8 cellular contexts compared by ENCODE assay signal in genomic region chr1:145960468-145961108, GRCh38. TPM values are rescaled to one million over a fixed set of nuclear protein-coding genes. Genes with fewer than 3 reads are reported as not detected.
DNase-seq lines count a peak whose midpoint lies in the region; ATAC-seq and TF ChIP-seq lines count a peak whose summit lies in the region.

No MANE protein-coding gene starts in this region.

- H3K27ac ChIP-seq in mammary epithelial cell (ENCODE audit: insufficient read depth, low read depth, low read length) = no peak overlapping the region
- H3K27ac ChIP-seq in gastrocnemius medialis = peak overlapping the region; percentile 88 to 99 (median 96)
- no peak overlapping the region for H3K27ac ChIP-seq in foreskin keratinocyte

- H3K27me3 Mint-ChIP-seq in Calu3 (ENCODE audit: unreplicated experiment) (peaks cover 79% of the 10 kb centered on the region), T-helper 17 cell (no peaks in the 10 kb centered on the region)

- peaks cover 58% of the 10 kb centered on the region for H3K4me1 ChIP-seq in mammary epithelial cell (ENCODE audit: insufficient read depth, low read length)
- peaks cover 53 to 56% of the 10 kb centered on the region in 2 donors for H3K4me1 ChIP-seq in gastrocnemius medialis
- peaks cover 15% of the 10 kb centered on the region for H3K4me1 ChIP-seq in foreskin keratinocyte

- BruUV-seq in Calu3 (replicated peaks; lab: Mats Ljungman, UMichigan) = no TSS peak
- no TSS peak for BruUV-seq in mammary epithelial cell (replicated peaks; lab: Mats Ljungman, UMichigan)

- ATAC-seq in T-helper 17 cell = no peak
- peak; percentile 11 to 14 for ATAC-seq in gastrocnemius medialis
- no peak for ATAC-seq in HG03460 (IDR thresholded peaks at IDR 0.05; ENCODE audit: unreplicated experiment)
- no peak for ATAC-seq in foreskin keratinocyte

- peak overlapping the region; percentile 87 for H3K4me2 ChIP-seq in mammary epithelial cell (ENCODE audit: insufficient read depth, low read depth, low read length)

- in situ Hi-C loops in mammary epithelial cell (cut with MboI; ENCODE audit: low sequenced_read_pairs in 2 of 2) = loop anchor here in 1 of 2 donors (10.0 kb wide), 1 partner anchor 96 kb away; no protein-coding TSS in a partner anchor
- in situ Hi-C loops in gastrocnemius medialis (cut with MboI; ENCODE audit: low sequenced_read_pairs in 4 of 4) = no loop called here

- no peaks in the 10 kb centered on the region for H3K36me3 ChIP-seq in mammary epithelial cell (ENCODE audit: insufficient read depth, low read length)
- H3K36me3 ChIP-seq in gastrocnemius medialis = no peaks in the 10 kb centered on the region

- H3K36me3 Mint-ChIP-seq in Calu3 (ENCODE audit: insufficient read depth, unreplicated experiment) (peaks cover 41% of the 10 kb centered on the region), T-helper 17 cell (ENCODE audit: low read depth) (peaks cover 4% of the 10 kb centered on the region)

- no peak for TF ChIP-seq CTCF in Calu3 (IDR thresholded peaks at IDR 0.05; ENCODE audit: unreplicated experiment)
- no peak for TF ChIP-seq CTCF in mammary epithelial cell (conservative IDR thresholded peaks at IDR 0.05 in 1 of 2, IDR thresholded peaks at IDR 0.05 in 1 of 2; ENCODE audit: extremely low read depth in 1 of 2, insufficient read depth in 1 of 2, low read depth in 1 of 2, low read length in 2 of 2)
- TF ChIP-seq CTCF in gastrocnemius medialis (IDR thresholded peaks at IDR 0.05 in 4 of 5, conservative IDR thresholded peaks at IDR 0.05 in 1 of 5) = peak in 3 of 5 experiments; percentile 12 to 45 (median 43)
- TF ChIP-seq CTCF in foreskin keratinocyte (conservative IDR thresholded peaks at IDR 0.05) = no peak

- dilution Hi-C loops in mammary epithelial cell (cut with HindIII; ENCODE audit: low sequenced_read_pairs) = loop anchor here (5.0 kb wide), 2 partner anchors 62 to 83 kb away; partner anchors contain the start of gene HJV

- H3K27ac Mint-ChIP-seq in Calu3 (ENCODE audit: unreplicated experiment) = no peak overlapping the region
- peak overlapping the region; percentile 90 for H3K27ac Mint-ChIP-seq in T-helper 17 cell

- no peak overlapping the region for H3K9ac ChIP-seq in mammary epithelial cell (ENCODE audit: insufficient read depth, low read length)

- no peaks in the 10 kb centered on the region for H3K9me3 Mint-ChIP-seq in Calu3 (ENCODE audit: low read depth, unreplicated experiment)

- DNase-seq in Calu3 (peak; percentile 63), LHCN-M2 (ENCODE audit: low read depth) (peak; percentile 56), T-helper 17 cell (peak in 2 of 3 donors; percentile 55 to 57), mammary epithelial cell (peak; percentile 20), iPS-NIHi11 (ENCODE audit: low spot score) (peak; percentile 82), gastrocnemius medialis (peak; percentile 65 to 80), foreskin keratinocyte (no peak)

- H3K4me3 Mint-ChIP-seq in Calu3 (ENCODE audit: low read depth, unreplicated experiment) (peak overlapping the region; percentile 75), T-helper 17 cell (peak overlapping the region; percentile 98)

- peaks cover 68% of the 10 kb centered on the region for H3K4me1 Mint-ChIP-seq in Calu3 (ENCODE audit: low read depth, unreplicated experiment)
- H3K4me1 Mint-ChIP-seq in T-helper 17 cell = peaks cover 66% of the 10 kb centered on the region

- TF ChIP-seq POLR2A in gastrocnemius medialis (IDR thresholded peaks at IDR 0.05) = peak; percentile 82 to 90

- no peaks in the 10 kb centered on the region for H4K20me1 ChIP-seq in mammary epithelial cell (ENCODE audit: insufficient read depth, low read length)

- H3K27me3 ChIP-seq in mammary epithelial cell (ENCODE audit: insufficient read depth, low read length) (no peaks in the 10 kb centered on the region), gastrocnemius medialis (no peaks in the 10 kb centered on the region), foreskin keratinocyte (no peaks in the 10 kb centered on the region)

- CTCF ChIA-PET in Calu3 (lab: Charles Lee) (no interaction called here), mammary epithelial cell (lab: Charles Lee; ENCODE audit: low non-redundant PET) (no interaction called here)

- intact Hi-C loops in Calu3 (cut with micrococcal nuclease; ENCODE audit: unreplicated experiment) (no loop called here), mammary epithelial cell (cut with micrococcal nuclease) (loop anchor here (5.0 kb wide), 1 partner anchor 113 kb away; the partner anchor contains the start of gene NUDT17), gastrocnemius medialis (cut with DNase I; ENCODE audit: low total_unique reads) (no loop called here)

- H3K79me2 ChIP-seq in mammary epithelial cell (ENCODE audit: insufficient read depth, low read length) = peaks cover 20% of the 10 kb centered on the region

- peak overlapping the region; percentile 82 for H2AFZ ChIP-seq in mammary epithelial cell (ENCODE audit: low read depth, low read length)

- 32% methylated on average over 6 of the region's 44 CpGs for WGBS in mammary epithelial cell (ENCODE audit: low coverage, missing lambda C conversion rate)

- H3K9me3 ChIP-seq in T-helper 17 cell (ENCODE audit: control insufficient read depth, low read length, poor library complexity, severe bottlenecking) (no peaks in the 10 kb centered on the region), mammary epithelial cell (replicated peaks; ENCODE audit: insufficient read depth, low read length) (no peaks in the 10 kb centered on the region), gastrocnemius medialis (no peaks in the 10 kb centered on the region)

- H3K4me3 ChIP-seq in mammary epithelial cell (replicated peaks in 1 of 3; ENCODE audit: insufficient read depth in 1 of 3, low read depth in 2 of 3, low read length in 3 of 3) (peak overlapping the region; percentile 19 to 41 (median 34)), gastrocnemius medialis (peak overlapping the region; percentile 69 to 82 (median 73))

RNA-seq across cellular contexts. Expression of gene LIX1L, which starts 2.8 kb away (rescaled TPM):
- total RNA-seq in Calu3 (2022) (6.3 and 7.2 TPM in 2 replicates), LHCN-M2 (2014; rRNA removed) (35.0 and 37.4 TPM in 2 replicates), T-helper 17 cell (10 to 100 TPM; 36.6 to 44.1 TPM), mammary epithelial cell (10 to 100 TPM; 16.0 TPM), gastrocnemius medialis (100 to 1,000 TPM in 1 of 4 donors, 10 to 100 TPM in 3; 37.1 to 108 (median 75.4) TPM), foreskin keratinocyte (18.8 and 21.7 TPM in 2 replicates)
- polyA plus RNA-seq in LHCN-M2 (2012) = 20.8 TPM
- polyA plus RNA-seq in mammary epithelial cell (22.8 TPM), foreskin keratinocyte (11.7 TPM in 2 replicates)
- 27.2 TPM for polyA minus RNA-seq in mammary epithelial cell

RNA-seq across cellular contexts. Expression of gene ANKRD34A, which starts 3.8 kb away (rescaled TPM):
- total RNA-seq in Calu3 (2022) (0.19 and 0.27 TPM in 2 replicates), LHCN-M2 (2014; rRNA removed) (2.9 and 3.1 TPM in 2 replicates), T-helper 17 cell (1 to 10 TPM in 1 of 2 donors, under 1 TPM in 1; 0.70 to 1.7 TPM), mammary epithelial cell (1 to 10 TPM; 1.3 to 1.6 TPM), gastrocnemius medialis (10 to 100 TPM in 1 of 4 donors, 1 to 10 TPM in 3; 3.3 to 19.0 (median 6.7) TPM), foreskin keratinocyte (1.0 and 1.1 TPM in 2 replicates)
- 6.4 TPM for polyA plus RNA-seq in LHCN-M2 (2012)
- polyA plus RNA-seq in mammary epithelial cell (1.1 TPM), foreskin keratinocyte (1.2 TPM in 2 replicates)
- polyA minus RNA-seq in mammary epithelial cell = 0.21 TPM

RNA-seq across cellular contexts. Expression of gene POLR3GL, which starts 3.9 kb away (rescaled TPM):
- total RNA-seq in Calu3 (2022) = 9.9 and 11.5 TPM in 2 replicates
- 27.8 and 32.0 TPM in 2 replicates for total RNA-seq in LHCN-M2 (2014; rRNA removed)
- 65.5 TPM for polyA plus RNA-seq in LHCN-M2 (2012)
- total RNA-seq in T-helper 17 cell = 10 to 100 TPM; 22.2 to 24.1 TPM
- total RNA-seq in mammary epithelial cell = 10 to 100 TPM in 1 of 2 donors, 1 to 10 TPM in 1; 4.7 to 10.0 TPM
- polyA plus RNA-seq in mammary epithelial cell = 7.3 TPM
- polyA minus RNA-seq in mammary epithelial cell = 10.9 TPM
- 10 to 100 TPM; 43.5 to 78.8 (median 59.4) TPM for total RNA-seq in gastrocnemius medialis
- total RNA-seq in foreskin keratinocyte = 16.4 and 17.5 TPM in 2 replicates
- 22.6 and 22.9 TPM in 2 replicates for polyA plus RNA-seq in foreskin keratinocyte

RNA-seq across cellular contexts. Expression of gene RBM8A, which starts 33.3 kb away (rescaled TPM):
- total RNA-seq in Calu3 (2022) = 167 and 177 TPM in 2 replicates
- total RNA-seq in LHCN-M2 (2014; rRNA removed) = 278 and 284 TPM in 2 replicates
- 207 TPM for polyA plus RNA-seq in LHCN-M2 (2012)
- 100 to 1,000 TPM; 126 to 130 TPM for total RNA-seq in T-helper 17 cell
- total RNA-seq in mammary epithelial cell = 100 to 1,000 TPM in 1 of 2 donors, 10 to 100 TPM in 1; 80.2 to 172 TPM
- 172 TPM for polyA plus RNA-seq in mammary epithelial cell
- polyA minus RNA-seq in mammary epithelial cell = 57.7 TPM
- total RNA-seq in gastrocnemius medialis = 100 to 1,000 TPM; 199 to 589 (median 381) TPM
- 174 and 204 TPM in 2 replicates for total RNA-seq in foreskin keratinocyte
- polyA plus RNA-seq in foreskin keratinocyte = 227 and 256 TPM in 2 replicates

RNA-seq across cellular contexts. Expression of gene TXNIP, which starts 35.8 kb away (rescaled TPM):
- total RNA-seq in Calu3 (2022) (18.5 and 27.3 TPM in 2 replicates), LHCN-M2 (2014; rRNA removed) (104 and 114 TPM in 2 replicates), T-helper 17 cell (100 to 1,000 TPM; 567 to 927 TPM), mammary epithelial cell (100 to 1,000 TPM in 1 of 2 donors, 10 to 100 TPM in 1; 92.8 to 355 TPM), gastrocnemius medialis (1,000 to 10,000 TPM; 1,815 to 2,839 (median 2,202) TPM), foreskin keratinocyte (16.2 and 17.2 TPM in 2 replicates)
- 32.7 TPM for polyA plus RNA-seq in LHCN-M2 (2012)
- polyA plus RNA-seq in mammary epithelial cell (56.2 TPM), foreskin keratinocyte (7.4 and 9.6 TPM in 2 replicates)
- polyA minus RNA-seq in mammary epithelial cell = 73.1 TPM

Comparison
In these comparisons a context has a peak if more than half of its experiments do, and no peak if none do; other contexts are left out.
1. DNase-seq: peak in Calu3 (single experiment), LHCN-M2 (single experiment), T-helper 17 cell (2 of 3), mammary epithelial cell (single experiment), iPS-NIHi11 (single experiment) and gastrocnemius medialis (2 of 2); none in foreskin keratinocyte (0 of 2).
2. CTCF ChIP-seq: peak in gastrocnemius medialis (3 of 5); none in Calu3 (single experiment), mammary epithelial cell (0 of 2) and foreskin keratinocyte (single experiment).
3. ATAC-seq: peak in gastrocnemius medialis (2 of 2); none in T-helper 17 cell (single experiment), HG03460 (single experiment) and foreskin keratinocyte (single experiment).
4. H3K27ac ChIP-seq: peak in gastrocnemius medialis (4 of 4); none in mammary epithelial cell (single experiment) and foreskin keratinocyte (single experiment).